Comparison of ENCODE assay signal across 13 cellular contexts in the genomic region with DNA sequence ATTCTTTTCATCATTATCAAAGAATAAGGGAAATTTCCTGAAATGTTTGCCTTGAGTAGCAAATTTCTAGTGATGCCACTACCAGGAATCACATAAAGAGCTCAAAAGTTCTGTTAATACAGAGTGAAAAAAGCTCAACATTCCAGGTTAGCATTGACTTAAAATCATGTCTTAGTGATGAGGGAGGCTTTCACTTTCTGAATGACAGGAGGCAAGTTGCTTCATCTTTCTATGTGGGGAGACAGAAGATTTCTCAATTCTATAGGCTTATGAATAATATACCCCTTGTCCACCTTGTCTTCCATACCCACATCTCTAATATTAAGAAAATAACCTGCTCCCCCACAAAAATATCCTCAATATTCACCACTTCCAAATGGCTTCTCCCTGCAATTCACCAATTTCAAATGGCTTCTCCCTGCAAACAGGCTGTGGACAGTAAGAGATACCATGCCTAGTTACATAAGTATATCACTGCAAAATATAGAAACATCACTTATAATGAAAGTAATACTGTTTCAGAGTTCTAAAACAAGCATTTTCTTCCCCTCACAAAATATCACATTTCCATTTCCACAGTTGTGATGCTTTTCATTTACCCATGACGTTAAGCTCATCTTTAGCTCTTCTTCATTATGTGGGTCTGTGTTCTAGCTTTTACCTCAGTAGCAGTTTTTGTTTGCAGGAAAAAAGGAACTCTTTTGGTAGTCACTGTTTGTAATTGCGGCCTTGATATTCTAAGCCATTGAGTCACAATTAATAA. TPM values are rescaled to one million over a fixed set of nuclear protein-coding genes. Genes with fewer than 3 reads are reported as not detected.
A peak's percentile ranks its signal among the peaks of the same experiment; 100 is the strongest.
DNase-seq lines count a peak whose midpoint lies in the region; ATAC-seq and TF ChIP-seq lines count a peak whose summit lies in the region.
"Had no signal": no experiment of that assay in that cellular context is flagged by ENCODE, and none has a peak within 500 bp of the region (broad histone marks: within the 10 kb centered on the region; RNA-seq: fewer than 3 reads in every experiment).

No MANE protein-coding gene starts in this region.

- H3K4me3 ChIP-seq in psoas muscle (no peak overlapping the region), HAP-1 (no peak overlapping the region)

- DNase-seq in activated CD4-positive, alpha-beta T cell treated with anti-CD3 and anti-CD28 coated beads, Interleukin-2, amount 10 ng/mL, durations not matched to agents 24 days and 14 days: no peak
- no peak for DNase-seq in activated CD4-positive, alpha-beta T cell treated with anti-CD3 and anti-CD28 coated beads, Interleukin-2, amount 50 U/mL, for 48 hours
- no peak for DNase-seq in activated T-helper 2 cell treated with anti-CD3 and anti-CD28 coated beads, Interferon-gamma antibody, Interleukin-2, Interleukin-4, amounts not matched to agents 10 μg/mL and 5 μg/mL and 100 μg/mL, durations not matched to agents 14 hours and 24 hours and 36 hours (ENCODE audit: low spot score)
- DNase-seq in psoas muscle (no peak), HAP-1 (ENCODE audit: low spot score in 2 of 2) (no peak), NCI-H128 (lab: John Stamatoyannopoulos, UW; ENCODE audit: unreplicated experiment) (no peak), NCI-H510A (lab: John Stamatoyannopoulos, UW) (no peak)
- DNase-seq: NCI-H2081, NCI-H748 treated with DMSO at 0.1 percent for 48 hours, SHP77, small intestine had no signal

- 74 to 92% (median 84%) methylated on average over 2 of the region's 2 CpGs for WGBS in psoas muscle, 3 donors

- H3K27me3 ChIP-seq in psoas muscle (ENCODE audit: insufficient read depth in 3 of 3, low read length in 2 of 3) (no peaks in the 10 kb centered on the region), HAP-1 (ENCODE audit: low read depth) (no peaks in the 10 kb centered on the region)

- no peak for TF ChIP-seq CTCF in psoas muscle (IDR thresholded peaks at IDR 0.05)

- H3K4me1 ChIP-seq in psoas muscle (peaks cover 51% of the 10 kb centered on the region), HAP-1 (peaks cover 31% of the 10 kb centered on the region)

- no peaks in the 10 kb centered on the region for H3K27me3 Mint-ChIP-seq in activated CD4-positive, alpha-beta T cell treated with anti-CD3 and anti-CD28 coated beads, Interleukin-2, amount 10 ng/mL, durations not matched to agents 24 days and 14 days
- no peaks in the 10 kb centered on the region for H3K27me3 Mint-ChIP-seq in activated T-helper 2 cell treated with anti-CD3 and anti-CD28 coated beads, Interferon-gamma antibody, Interleukin-2, Interleukin-4, amounts not matched to agents 10 μg/mL and 5 μg/mL and 100 μg/mL, durations not matched to agents 14 hours and 24 hours and 36 hours (ENCODE audit: low read depth)

- no peaks in the 10 kb centered on the region for H3K9me3 Mint-ChIP-seq in activated CD4-positive, alpha-beta T cell treated with anti-CD3 and anti-CD28 coated beads, Interleukin-2, amount 10 ng/mL, durations not matched to agents 24 days and 14 days
- H3K9me3 Mint-ChIP-seq in activated T-helper 2 cell treated with anti-CD3 and anti-CD28 coated beads, Interferon-gamma antibody, Interleukin-2, Interleukin-4, amounts not matched to agents 10 μg/mL and 5 μg/mL and 100 μg/mL, durations not matched to agents 14 hours and 24 hours and 36 hours: no peaks in the 10 kb centered on the region

- in situ Hi-C loops in HAP-1 (cut with MboI; ENCODE audit: low sequenced_read_pairs): loop anchor here (10.0 kb wide), 1 partner anchor 238 kb away; a partner anchor contains a TSS

- H3K4me3 Mint-ChIP-seq in activated CD4-positive, alpha-beta T cell treated with anti-CD3 and anti-CD28 coated beads, Interleukin-2, amount 10 ng/mL, durations not matched to agents 24 days and 14 days: no peak overlapping the region
- H3K4me3 Mint-ChIP-seq in activated T-helper 2 cell treated with anti-CD3 and anti-CD28 coated beads, Interferon-gamma antibody, Interleukin-2, Interleukin-4, amounts not matched to agents 10 μg/mL and 5 μg/mL and 100 μg/mL, durations not matched to agents 14 hours and 24 hours and 36 hours (ENCODE audit: low read depth): peak overlapping the region; percentile 52

- H3K9me3 ChIP-seq in psoas muscle (no peaks in the 10 kb centered on the region), HAP-1 (no peaks in the 10 kb centered on the region)
- H3K9me3 ChIP-seq: A549 had no signal

- ATAC-seq in HG02610 (IDR thresholded peaks at IDR 0.05; ENCODE audit: unreplicated experiment) (peak; percentile 12), psoas muscle (no peak)
- ATAC-seq: A549 had no signal

- peaks cover 56% of the 10 kb centered on the region for H3K4me1 Mint-ChIP-seq in activated CD4-positive, alpha-beta T cell treated with anti-CD3 and anti-CD28 coated beads, Interleukin-2, amount 10 ng/mL, durations not matched to agents 24 days and 14 days
- H3K4me1 Mint-ChIP-seq in activated T-helper 2 cell treated with anti-CD3 and anti-CD28 coated beads, Interferon-gamma antibody, Interleukin-2, Interleukin-4, amounts not matched to agents 10 μg/mL and 5 μg/mL and 100 μg/mL, durations not matched to agents 14 hours and 24 hours and 36 hours (ENCODE audit: low read depth): peaks cover 59% of the 10 kb centered on the region

- H3K36me3 Mint-ChIP-seq in activated CD4-positive, alpha-beta T cell treated with anti-CD3 and anti-CD28 coated beads, Interleukin-2, amount 10 ng/mL, durations not matched to agents 24 days and 14 days (ENCODE audit: low read depth): peaks cover 11% of the 10 kb centered on the region
- H3K36me3 Mint-ChIP-seq in activated T-helper 2 cell treated with anti-CD3 and anti-CD28 coated beads, Interferon-gamma antibody, Interleukin-2, Interleukin-4, amounts not matched to agents 10 μg/mL and 5 μg/mL and 100 μg/mL, durations not matched to agents 14 hours and 24 hours and 36 hours (ENCODE audit: low read depth): peaks cover 16% of the 10 kb centered on the region

- H3K27ac Mint-ChIP-seq in activated CD4-positive, alpha-beta T cell treated with anti-CD3 and anti-CD28 coated beads, Interleukin-2, amount 10 ng/mL, durations not matched to agents 24 days and 14 days: peak overlapping the region; percentile 97
- H3K27ac Mint-ChIP-seq in activated T-helper 2 cell treated with anti-CD3 and anti-CD28 coated beads, Interferon-gamma antibody, Interleukin-2, Interleukin-4, amounts not matched to agents 10 μg/mL and 5 μg/mL and 100 μg/mL, durations not matched to agents 14 hours and 24 hours and 36 hours: peak overlapping the region; percentile 80

- H3K27ac ChIP-seq in psoas muscle: peak overlapping the region; percentile 99

- intact Hi-C loops in activated CD4-positive, alpha-beta T cell treated with anti-CD3 and anti-CD28 coated beads, Interleukin-2, amount 10 ng/mL, durations not matched to agents 24 days and 14 days (cut with micrococcal nuclease): loop anchor here (1.0 to 10.0 kb wide), 4 partner anchors 47 to 1456 kb away; a partner anchor contains a TSS
- intact Hi-C loops in activated T-helper 2 cell treated with anti-CD3 and anti-CD28 coated beads, Interferon-gamma antibody, Interleukin-2, Interleukin-4, amounts not matched to agents 10 μg/mL and 5 μg/mL and 100 μg/mL, durations not matched to agents 14 hours and 24 hours and 36 hours (cut with micrococcal nuclease): loop anchor here (5.0 to 10.0 kb wide), 3 partner anchors 296 to 1022 kb away; a partner anchor contains a TSS
- intact Hi-C loops in psoas muscle (cut with DNase I): loop anchor here (5.0 to 10.0 kb wide), 2 partner anchors 126 to 318 kb away; a partner anchor contains a TSS

- H3K36me3 ChIP-seq in psoas muscle (ENCODE audit: insufficient read depth in 1 of 2, low read depth in 1 of 2): no peaks in the 10 kb centered on the region
- H3K36me3 ChIP-seq in HAP-1 (replicated peaks): no peaks in the 10 kb centered on the region

RNA-seq across cellular contexts. Expression of a gene that starts 2.2 kb away (rescaled TPM):
- total RNA-seq in activated CD4-positive, alpha-beta T cell treated with anti-CD3 and anti-CD28 coated beads, Interleukin-2, amount 10 ng/mL, durations not matched to agents 24 days and 14 days: 29.3 and 29.9 TPM in 2 replicates
- total RNA-seq in activated T-helper 2 cell treated with anti-CD3 and anti-CD28 coated beads, Interferon-gamma antibody, Interleukin-2, Interleukin-4, amounts not matched to agents 10 μg/mL and 5 μg/mL and 100 μg/mL, durations not matched to agents 14 hours and 24 hours and 36 hours: 29.4 and 32.3 TPM in 2 replicates
- total RNA-seq in psoas muscle: 10 to 100 TPM in 3 of 4 donors, 1 to 10 TPM in 1; 9.0 to 32.3 (median 16.8) TPM
- 1 to 10 TPM; 2.2 to 4.6 (median 3.2) TPM for polyA plus RNA-seq in psoas muscle
